ENCODE assay signal across 22 cellular contexts in genomic region chr6:18515767-18516166, GRCh38.
DNase-seq lines count a peak whose midpoint lies in the region; ATAC-seq and TF ChIP-seq lines count a peak whose summit lies in the region.
"Had no signal": no experiment of that assay in that cellular context is flagged by ENCODE, and none has a peak within 500 bp of the region (broad histone marks: within the 10 kb centered on the region; RNA-seq: fewer than 3 reads in every experiment).

No MANE protein-coding gene starts in this region.

- H3K4me3 Mint-ChIP-seq in HFFc6: no peak overlapping the region
- H3K4me3 Mint-ChIP-seq in WTC11: no peak overlapping the region
- H3K4me3 Mint-ChIP-seq in mesothelial cell of epicardium: no peak overlapping the region
- H3K4me3 Mint-ChIP-seq: activated CD8-positive, alpha-beta memory T cell treated with anti-CD3 and anti-CD28 coated beads, Interleukin-2, amount 10 ng/mL, durations not matched to agents 7 days and 5 days; activated naive CD8-positive, alpha-beta T cell treated with anti-CD3 and anti-CD28 coated beads, Interleukin-2, amount 50 U/mL, for 24 hours; immature natural killer cell; natural killer cell had no signal

- DNase-seq in HFFc6: peak; percentile 4
- no peak for DNase-seq in WTC11 (ENCODE audit: low spot score)
- peak; percentile 31 for DNase-seq in iris pigment epithelial cell (ENCODE audit: low read depth)
- no peak for DNase-seq in mesothelial cell of epicardium (ENCODE audit: low spot score in 2 of 2, unreplicated experiment in 2 of 2)
- no peak for DNase-seq in SK-N-DZ (ENCODE audit: low spot score)
- no peak for DNase-seq in GM13977 (ENCODE audit: low spot score)
- DNase-seq: activated CD4-positive, CD25-positive, alpha-beta regulatory T cell treated with anti-CD3 and anti-CD28 coated beads, Interleukin-2, amount 50 U/mL, for 72 hours; activated CD8-positive, alpha-beta memory T cell treated with anti-CD3 and anti-CD28 coated beads, Interleukin-2, amount 10 ng/mL, durations not matched to agents 7 days and 5 days; activated naive CD8-positive, alpha-beta T cell treated with anti-CD3 and anti-CD28 coated beads, Interleukin-2, amount 50 U/mL, for 24 hours; DMS 273 treated with DMSO at 0.1 percent for 48 hours; immature natural killer cell; KBM-7; mammary epithelial cell; natural killer cell; NCI-H1092; NCI-H2107; NCI-H526; stimulated activated CD4-positive, alpha-beta T cell treated with anti-CD3 and anti-CD28 coated beads, Interleukin-12 subunit alpha, Interleukin-12 subunit beta, amount 100 ng/mL, for 4 hours; T-helper 9 cell had no signal

- no peaks in the 10 kb centered on the region for H3K9me3 Mint-ChIP-seq in HFFc6
- H3K9me3 Mint-ChIP-seq in WTC11: no peaks in the 10 kb centered on the region
- H3K9me3 Mint-ChIP-seq in mesothelial cell of epicardium: no peaks in the 10 kb centered on the region
- H3K9me3 Mint-ChIP-seq: activated naive CD8-positive, alpha-beta T cell treated with anti-CD3 and anti-CD28 coated beads, Interleukin-2, amount 50 U/mL, for 24 hours; activated T-helper 2 cell treated with anti-CD3 and anti-CD28 coated beads, Interferon-gamma antibody, Interleukin-2, Interleukin-4, amounts not matched to agents 10 μg/mL and 5 μg/mL and 100 μg/mL, durations not matched to agents 14 hours and 24 hours and 36 hours; immature natural killer cell; natural killer cell had no signal

- TF ChIP-seq CTCF in HFFc6 (IDR thresholded peaks at IDR 0.05) (no peak), WTC11 (IDR thresholded peaks at IDR 0.05) (no peak), mesothelial cell of epicardium (IDR thresholded peaks at IDR 0.05; ENCODE audit: unreplicated experiment) (no peak), GM13977 (IDR thresholded peaks at IDR 0.05; ENCODE audit: extremely low read depth, insufficient read depth, missing control alignments) (no peak)

- POLR2A ChIA-PET in WTC11 (lab: Charles Lee): no interaction called here

- H3K4me1 Mint-ChIP-seq in HFFc6 (ENCODE audit: low read depth): peaks cover 9% of the 10 kb centered on the region
- H3K4me1 Mint-ChIP-seq in WTC11: peaks cover 27% of the 10 kb centered on the region
- H3K4me1 Mint-ChIP-seq in mesothelial cell of epicardium: no peaks in the 10 kb centered on the region
- H3K4me1 Mint-ChIP-seq: immature natural killer cell, natural killer cell had no signal

- in situ Hi-C loops in GM13977 (cut with MboI; ENCODE audit: low pct_unique_long_range_greater_than_20kb, low sequenced_read_pairs, unreplicated experiment): no loop called here

- no peak overlapping the region for H3K27ac Mint-ChIP-seq in HFFc6
- no peak overlapping the region for H3K27ac Mint-ChIP-seq in WTC11
- H3K27ac Mint-ChIP-seq in mesothelial cell of epicardium: no peak overlapping the region
- H3K27ac Mint-ChIP-seq: activated CD8-positive, alpha-beta memory T cell treated with anti-CD3 and anti-CD28 coated beads, Interleukin-2, amount 10 ng/mL, durations not matched to agents 7 days and 5 days; activated naive CD8-positive, alpha-beta T cell treated with anti-CD3 and anti-CD28 coated beads, Interleukin-2, amount 50 U/mL, for 24 hours; activated T-helper 2 cell treated with anti-CD3 and anti-CD28 coated beads, Interferon-gamma antibody, Interleukin-2, Interleukin-4, amounts not matched to agents 10 μg/mL and 5 μg/mL and 100 μg/mL, durations not matched to agents 14 hours and 24 hours and 36 hours; immature natural killer cell; natural killer cell had no signal

- ATAC-seq in WTC11 (peak; percentile 49; the same call in 1 of the 2 replicates), HG03460 (IDR thresholded peaks at IDR 0.05; ENCODE audit: unreplicated experiment) (no peak)
- ATAC-seq: activated CD8-positive, alpha-beta memory T cell treated with anti-CD3 and anti-CD28 coated beads, Interleukin-2, amount 10 ng/mL, durations not matched to agents 7 days and 5 days; activated naive CD8-positive, alpha-beta T cell treated with anti-CD3 and anti-CD28 coated beads, Interleukin-2, amount 50 U/mL, for 24 hours; HCT116; natural killer cell had no signal

- H3K36me3 Mint-ChIP-seq in HFFc6 (ENCODE audit: low read depth) (no peaks in the 10 kb centered on the region), WTC11 (no peaks in the 10 kb centered on the region), mesothelial cell of epicardium (no peaks in the 10 kb centered on the region)
- H3K36me3 Mint-ChIP-seq: activated CD8-positive, alpha-beta memory T cell treated with anti-CD3 and anti-CD28 coated beads, Interleukin-2, amount 10 ng/mL, durations not matched to agents 7 days and 5 days; immature natural killer cell; natural killer cell had no signal

- H3K27me3 Mint-ChIP-seq in HFFc6 (ENCODE audit: insufficient read depth) (peaks cover 5% of the 10 kb centered on the region), WTC11 (ENCODE audit: low read depth) (no peaks in the 10 kb centered on the region; the same call in 1 of the 2 replicates), mesothelial cell of epicardium (ENCODE audit: low read depth) (no peaks in the 10 kb centered on the region)

- CTCF ChIA-PET in WTC11 (lab: Charles Lee): interaction anchor here (0.8 to 1.2 kb wide), 2 partner anchors 12 to 188 kb away, joined by 3 to 4 read pairs; no protein-coding TSS in a partner anchor

TF ChIP-seq in WTC11, 78 proteins besides CTCF, POLR2A, EP300 and RAD21:
- TF ChIP-seq TCF7 (CRISPR knock-in tag; IDR thresholded peaks at IDR 0.05; ENCODE audit: low read depth) (no peak), FOXP4 (CRISPR knock-in tag; IDR thresholded peaks at IDR 0.05) (no peak), RELA (CRISPR knock-in tag; IDR thresholded peaks at IDR 0.05; ENCODE audit: borderline replicate concordance) (no peak), EMX1 (CRISPR knock-in tag; IDR thresholded peaks at IDR 0.05) (no peak), CBFB (CRISPR knock-in tag; IDR thresholded peaks at IDR 0.05; ENCODE audit: low read depth) (no peak), ZNF425 (CRISPR knock-in tag; conservative IDR thresholded peaks at IDR 0.05) (no peak), SP1 (CRISPR knock-in tag; conservative IDR thresholded peaks at IDR 0.05) (no peak), NFATC4 (CRISPR knock-in tag; IDR thresholded peaks at IDR 0.05) (no peak), ATF3 (CRISPR knock-in tag; conservative IDR thresholded peaks at IDR 0.05) (no peak), ESRRA (CRISPR knock-in tag; IDR thresholded peaks at IDR 0.05; ENCODE audit: borderline replicate concordance) (no peak), NFYB (CRISPR knock-in tag; conservative IDR thresholded peaks at IDR 0.05; ENCODE audit: low read depth) (no peak), ZNF423 (CRISPR knock-in tag; IDR thresholded peaks at IDR 0.05) (no peak), MLX (CRISPR knock-in tag; IDR thresholded peaks at IDR 0.05) (no peak), IRF2 (CRISPR knock-in tag; IDR thresholded peaks at IDR 0.05; ENCODE audit: borderline replicate concordance, low read depth) (no peak)

Comparison
In these comparisons a context has a peak if more than half of its experiments do, and no peak if none do; other contexts are left out.
1. DNase-seq: peak in HFFc6 (single experiment) and iris pigment epithelial cell (single experiment); none in WTC11 (single experiment), mesothelial cell of epicardium (0 of 2), SK-N-DZ (single experiment) and GM13977 (single experiment).